Comparison of ENCODE assay signal across 1 cellular context in the genomic region with DNA sequence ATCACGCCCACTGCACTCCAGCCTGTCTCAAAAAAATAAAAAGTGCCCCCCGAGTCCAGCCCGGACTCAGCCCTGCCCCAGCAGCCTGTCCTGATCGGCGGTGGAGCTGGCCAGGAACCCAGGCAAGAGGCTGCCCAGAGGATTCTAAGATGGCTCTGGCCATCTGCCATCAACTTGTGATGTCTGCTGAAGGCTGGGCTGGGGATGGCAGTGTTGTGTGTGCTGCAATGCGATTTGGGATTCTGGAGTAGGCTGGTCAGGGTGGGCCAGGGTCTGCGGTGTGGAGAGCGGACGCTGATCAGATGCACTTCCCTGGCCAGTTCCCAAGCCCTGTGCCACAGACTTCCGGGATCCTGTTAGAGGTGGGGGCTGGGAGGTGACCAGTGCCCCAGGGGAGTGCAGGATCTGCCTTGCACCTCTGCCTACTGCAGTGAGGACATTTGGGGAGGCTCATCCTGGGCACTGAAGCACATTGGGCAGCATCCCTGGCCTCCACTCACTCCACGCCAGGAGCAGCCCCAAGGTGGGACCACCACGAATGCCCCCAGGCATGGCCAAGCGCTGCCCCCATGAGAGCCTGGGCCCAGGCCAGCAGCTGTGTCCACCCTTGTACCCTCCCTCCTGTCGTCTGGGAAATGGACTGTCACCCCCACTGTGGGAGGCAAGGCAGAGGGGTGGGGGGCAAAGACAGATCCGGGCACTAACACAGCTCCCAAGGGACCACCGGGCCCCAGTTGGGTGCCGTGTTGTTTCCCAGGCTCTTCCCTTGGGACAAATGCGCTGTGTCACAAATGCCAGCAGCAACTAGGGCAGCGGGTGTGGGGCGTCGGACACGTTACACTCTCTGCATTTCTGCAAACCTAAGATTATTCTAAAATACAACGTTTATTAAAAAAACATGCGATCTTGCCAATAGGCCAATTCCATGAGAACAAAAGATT.
TF ChIP-seq lines count a peak whose summit lies in the region.

No MANE protein-coding gene starts in this region.

TF ChIP-seq in HepG2, 621 proteins besides CTCF, POLR2A, EP300 and RAD21:
- TF ChIP-seq RXRA (CRISPR knock-in tag; IDR thresholded peaks at IDR 0.05), result no peak
- TF ChIP-seq ZNF354B (CRISPR knock-in tag; IDR thresholded peaks at IDR 0.05), result no peak
- TF ChIP-seq FIP1L1 (IDR thresholded peaks at IDR 0.05; ENCODE audit: borderline replicate concordance, insufficient read depth, low read depth, low read length), result no peak
- TF ChIP-seq CENPX (CRISPR knock-in tag; IDR thresholded peaks at IDR 0.05), result no peak
- TF ChIP-seq, protein P1, sequence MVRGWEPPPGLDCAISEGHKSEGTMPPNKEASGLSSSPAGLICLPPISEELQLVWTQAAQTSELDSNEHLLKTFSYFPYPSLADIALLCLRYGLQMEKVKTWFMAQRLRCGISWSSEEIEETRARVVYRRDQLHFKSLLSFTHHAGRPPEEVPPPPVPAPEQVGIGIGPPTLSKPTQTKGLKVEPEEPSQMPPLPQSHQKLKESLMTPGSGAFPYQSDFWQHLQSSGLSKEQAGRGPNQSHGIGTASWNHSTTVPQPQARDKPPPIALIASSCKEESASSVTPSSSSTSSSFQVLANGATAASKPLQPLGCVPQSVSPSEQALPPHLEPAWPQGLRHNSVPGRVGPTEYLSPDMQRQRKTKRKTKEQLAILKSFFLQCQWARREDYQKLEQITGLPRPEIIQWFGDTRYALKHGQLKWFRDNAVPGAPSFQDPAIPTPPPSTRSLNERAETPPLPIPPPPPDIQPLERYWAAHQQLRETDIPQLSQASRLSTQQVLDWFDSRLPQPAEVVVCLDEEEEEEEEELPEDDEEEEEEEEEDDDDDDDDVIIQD (CRISPR knock-in tag; IDR thresholded peaks at IDR 0.05; ENCODE audit: low read depth), result no peak
- no peak for TF ChIP-seq FLYWCH1 (CRISPR knock-in tag; IDR thresholded peaks at IDR 0.05)
- TF ChIP-seq THAP11 (CRISPR knock-in tag; IDR thresholded peaks at IDR 0.05), result no peak
- TF ChIP-seq ELF3 (CRISPR knock-in tag; IDR thresholded peaks at IDR 0.05), result no peak
- TF ChIP-seq, protein P2, sequence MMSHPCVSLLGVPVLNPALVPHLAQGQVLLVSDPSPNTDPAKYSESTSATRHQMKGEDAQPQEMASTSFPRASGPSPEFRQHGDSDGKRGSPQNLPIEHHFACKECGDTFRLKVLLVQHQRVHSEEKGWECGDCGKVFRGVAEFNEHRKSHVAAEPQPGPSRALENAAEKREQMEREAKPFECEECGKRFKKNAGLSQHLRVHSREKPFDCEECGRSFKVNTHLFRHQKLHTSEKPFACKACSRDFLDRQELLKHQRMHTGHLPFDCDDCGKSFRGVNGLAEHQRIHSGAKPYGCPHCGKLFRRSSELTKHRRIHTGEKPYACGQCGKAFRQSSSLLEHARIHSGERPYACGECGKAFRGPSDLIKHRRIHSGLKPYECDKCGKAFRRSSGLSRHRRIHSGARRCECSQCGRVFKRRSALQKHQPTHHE (CRISPR knock-in tag; IDR thresholded peaks at IDR 0.05; ENCODE audit: borderline replicate concordance), result no peak
- TF ChIP-seq, protein P3, sequence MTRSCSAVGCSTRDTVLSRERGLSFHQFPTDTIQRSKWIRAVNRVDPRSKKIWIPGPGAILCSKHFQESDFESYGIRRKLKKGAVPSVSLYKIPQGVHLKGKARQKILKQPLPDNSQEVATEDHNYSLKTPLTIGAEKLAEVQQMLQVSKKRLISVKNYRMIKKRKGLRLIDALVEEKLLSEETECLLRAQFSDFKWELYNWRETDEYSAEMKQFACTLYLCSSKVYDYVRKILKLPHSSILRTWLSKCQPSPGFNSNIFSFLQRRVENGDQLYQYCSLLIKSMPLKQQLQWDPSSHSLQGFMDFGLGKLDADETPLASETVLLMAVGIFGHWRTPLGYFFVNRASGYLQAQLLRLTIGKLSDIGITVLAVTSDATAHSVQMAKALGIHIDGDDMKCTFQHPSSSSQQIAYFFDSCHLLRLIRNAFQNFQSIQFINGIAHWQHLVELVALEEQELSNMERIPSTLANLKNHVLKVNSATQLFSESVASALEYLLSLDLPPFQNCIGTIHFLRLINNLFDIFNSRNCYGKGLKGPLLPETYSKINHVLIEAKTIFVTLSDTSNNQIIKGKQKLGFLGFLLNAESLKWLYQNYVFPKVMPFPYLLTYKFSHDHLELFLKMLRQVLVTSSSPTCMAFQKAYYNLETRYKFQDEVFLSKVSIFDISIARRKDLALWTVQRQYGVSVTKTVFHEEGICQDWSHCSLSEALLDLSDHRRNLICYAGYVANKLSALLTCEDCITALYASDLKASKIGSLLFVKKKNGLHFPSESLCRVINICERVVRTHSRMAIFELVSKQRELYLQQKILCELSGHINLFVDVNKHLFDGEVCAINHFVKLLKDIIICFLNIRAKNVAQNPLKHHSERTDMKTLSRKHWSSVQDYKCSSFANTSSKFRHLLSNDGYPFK (CRISPR knock-in tag; IDR thresholded peaks at IDR 0.05; ENCODE audit: borderline replicate concordance), result no peak
- TF ChIP-seq ZC3H13 (CRISPR knock-in tag; IDR thresholded peaks at IDR 0.05), result peak; percentile 54; the same call in 1 of the 2 replicates
- no peak for TF ChIP-seq MYNN (CRISPR knock-in tag; IDR thresholded peaks at IDR 0.05; ENCODE audit: low read depth)
- TF ChIP-seq AGO2 (optimal IDR thresholded peaks at IDR 0.05; ENCODE audit: low read depth, low read length), result peak; percentile 46
- TF ChIP-seq TERF1 (CRISPR knock-in tag; IDR thresholded peaks at IDR 0.05), result no peak
- no peak for TF ChIP-seq ZNF431 (CRISPR knock-in tag; IDR thresholded peaks at IDR 0.05; ENCODE audit: borderline replicate concordance, low read depth)
TF ChIP-seq in HepG2: peak in this region for 2.
